In genomic region chr12:111361717-111362576, GRCh38 we compare ENCODE assay signal across 1 cellular context.
TF ChIP-seq lines count a peak whose summit lies in the region.

No MANE protein-coding gene starts in this region.

TF ChIP-seq in K562, 482 proteins besides CTCF, POLR2A, EP300 and RAD21:
- TF ChIP-seq CHD4 (IDR thresholded peaks at IDR 0.05; ENCODE audit: insufficient read depth, insufficient replicate concordance, low read depth, low read length, poor library complexity, severe bottlenecking) (no peak), ZNF316 (IDR thresholded peaks at IDR 0.05) (no peak), HMG20A (CRISPR knock-in tag; conservative IDR thresholded peaks at IDR 0.05) (no peak), TFAP4 (CRISPR knock-in tag; IDR thresholded peaks at IDR 0.05; ENCODE audit: borderline replicate concordance) (0 out of 2 replicates have a peak, but pooled peaks have one; percentile 15)
